ENCODE assay signal across 17 cellular contexts in genomic region chr17:39082482-39082881, GRCh38.
DNase-seq lines count a peak whose midpoint lies in the region; ATAC-seq, FAIRE-seq and TF ChIP-seq lines count a peak whose summit lies in the region.
"Had no signal": no experiment of that assay in that cellular context is flagged by ENCODE, and none has a peak within 500 bp of the region (broad histone marks: within the 10 kb centered on the region; RNA-seq: fewer than 3 reads in every experiment).

No MANE protein-coding gene starts in this region.

- H3K9me3 ChIP-seq in A673 (ENCODE audit: low read depth, low read length, poor library complexity, severe bottlenecking) (no peaks in the 10 kb centered on the region), endothelial cell of umbilical vein (replicated peaks; ENCODE audit: control insufficient read depth, insufficient read depth, low read length) (no peaks in the 10 kb centered on the region)

- no peaks in the 10 kb centered on the region for H3K9me1 ChIP-seq in endothelial cell of umbilical vein (replicated peaks; ENCODE audit: control insufficient read depth, extremely low read depth, insufficient read depth, low read length)

- no peak for ATAC-seq in GM21390 (IDR thresholded peaks at IDR 0.05; ENCODE audit: unreplicated experiment)
- no peak for ATAC-seq in left colon
- ATAC-seq in T-cell (replicated peaks in 1 of 4), result no peak

- POLR2A ChIA-PET in A673 (lab: Charles Lee; ENCODE audit: low non-redundant PET) (interaction anchor here (0.5 kb wide), 2 partner anchors 115 to 413 kb away, joined by 3 to 5 read pairs; partner anchors contain the start of gene CACNB1), endothelial cell of umbilical vein (lab: Charles Lee) (no interaction called here), T-cell (lab: Charles Lee) (no interaction called here)

- H3K27me3 ChIP-seq in A673 (replicated peaks; ENCODE audit: insufficient read depth, low read depth, low read length, poor library complexity), result no peaks in the 10 kb centered on the region
- peaks cover 2 to 20% of the 10 kb centered on the region in 2 experiments for H3K27me3 ChIP-seq in endothelial cell of umbilical vein (ENCODE audit: control insufficient read depth in 2 of 2, insufficient read depth in 2 of 2, low read length in 2 of 2)

- H3K4me3 ChIP-seq in A673 (ENCODE audit: low read depth, low read length, poor library complexity, severe bottlenecking) (no peak overlapping the region), endothelial cell of umbilical vein (replicated peaks in 1 of 3; ENCODE audit: insufficient read depth in 1 of 3, low read depth in 1 of 3, low read length in 3 of 3) (no peak overlapping the region)
- H3K4me3 ChIP-seq: SK-N-MC had no signal

- no peak overlapping the region for H2AFZ ChIP-seq in endothelial cell of umbilical vein (ENCODE audit: low read depth, low read length)

- peak; percentile 26 for DNase-seq in A673 (ENCODE audit: low spot score)
- DNase-seq in NCI-H2171 treated with DMSO at 0.1 percent for 48 hours (lab: John Stamatoyannopoulos, UW), result peak; percentile 84
- peak; percentile 46 for DNase-seq in endothelial cell of umbilical vein (ENCODE audit: low read depth, low spot score)
- DNase-seq in mesothelial cell of epicardium (ENCODE audit: low spot score in 2 of 2, unreplicated experiment in 2 of 2), result no peak
- no peak for DNase-seq in central memory CD4-positive, alpha-beta T cell
- no peak for DNase-seq in left colon
- no peak for DNase-seq in T-cell
- DNase-seq: activated CD8-positive, alpha-beta memory T cell treated with anti-CD3 and anti-CD28 coated beads, Interleukin-2, amount 50 U/mL, for 4 hours; DMS153; KBM-7; NCI-H187 treated with DMSO at 0.1 percent for 48 hours had no signal

- TF ChIP-seq CTCF in A673 (conservative IDR thresholded peaks at IDR 0.05; ENCODE audit: low read depth, low read length), result no peak
- TF ChIP-seq CTCF in endothelial cell of umbilical vein (IDR thresholded peaks at IDR 0.05; ENCODE audit: extremely low read depth in 1 of 2, insufficient read depth in 1 of 2, low read depth in 1 of 2, low read length in 2 of 2), result no peak
- no peak for TF ChIP-seq CTCF in mesothelial cell of epicardium (IDR thresholded peaks at IDR 0.05; ENCODE audit: unreplicated experiment)

- H3K27ac Mint-ChIP-seq in mesothelial cell of epicardium (peak overlapping the region; percentile 69), T-cell (no peak overlapping the region)
- H3K27ac Mint-ChIP-seq: activated naive CD4-positive, alpha-beta T cell treated with anti-CD3 and anti-CD28 coated beads, Interleukin-2, amount 50 U/mL, for 24 hours; dendritic cell treated with granulocyte-macrophage colony-stimulating factor and Interleukin-4, amounts not matched to agents 40 ng/mL and 50 ng/mL, for 4 days had no signal

- H3K4me3 Mint-ChIP-seq in mesothelial cell of epicardium, result no peak overlapping the region
- H3K4me3 Mint-ChIP-seq in T-cell, result no peak overlapping the region
- H3K4me3 Mint-ChIP-seq: activated naive CD4-positive, alpha-beta T cell treated with anti-CD3 and anti-CD28 coated beads, Interleukin-2, amount 50 U/mL, for 24 hours; dendritic cell treated with granulocyte-macrophage colony-stimulating factor and Interleukin-4, amounts not matched to agents 40 ng/mL and 50 ng/mL, for 4 days had no signal

- H3K4me1 Mint-ChIP-seq in mesothelial cell of epicardium (peaks cover 17% of the 10 kb centered on the region), T-cell (peaks cover 0 to 4% (median 0%) of the 10 kb centered on the region in 3 donors)
- H3K4me1 Mint-ChIP-seq: activated naive CD4-positive, alpha-beta T cell treated with anti-CD3 and anti-CD28 coated beads, Interleukin-2, amount 50 U/mL, for 24 hours had no signal

- no peaks in the 10 kb centered on the region for H3K9me3 Mint-ChIP-seq in mesothelial cell of epicardium
- H3K9me3 Mint-ChIP-seq in T-cell, result no peaks in the 10 kb centered on the region
- H3K9me3 Mint-ChIP-seq: activated naive CD4-positive, alpha-beta T cell treated with anti-CD3 and anti-CD28 coated beads, Interleukin-2, amount 50 U/mL, for 24 hours; dendritic cell treated with granulocyte-macrophage colony-stimulating factor and Interleukin-4, amounts not matched to agents 40 ng/mL and 50 ng/mL, for 4 days had no signal

- no peak for FAIRE-seq in endothelial cell of umbilical vein (lab: Jason Lieb, UNC)
- FAIRE-seq: frontal cortex had no signal

- no peak overlapping the region for H3K9ac ChIP-seq in endothelial cell of umbilical vein (replicated peaks; ENCODE audit: extremely low read depth, insufficient read depth, low read length)

- H3K27ac ChIP-seq in A673 (ENCODE audit: low read depth, low read length, poor library complexity, severe bottlenecking) (no peak overlapping the region), endothelial cell of umbilical vein (ENCODE audit: insufficient read depth, low read depth, low read length) (no peak overlapping the region)
- H3K27ac ChIP-seq: SK-N-MC, VCaP had no signal

- CTCF ChIA-PET in A673 (lab: Charles Lee), result interaction anchor here (0.6 kb wide), 1 partner anchor 260 kb away, joined by 4 read pairs; no protein-coding TSS in a partner anchor
- CTCF ChIA-PET in endothelial cell of umbilical vein (lab: Charles Lee), result interaction anchor here (1.0 to 1.9 kb wide), 5 partner anchors 9 to 162 kb away, joined by 3 to 9 read pairs (median 4); no protein-coding TSS in a partner anchor
- CTCF ChIA-PET in T-cell (lab: Charles Lee), result interaction anchor here in 1 of 2 donors (0.6 kb wide), 1 partner anchor 100 kb away, joined by 5 read pairs; no protein-coding TSS in a partner anchor

- H3K4me2 ChIP-seq in endothelial cell of umbilical vein (ENCODE audit: insufficient read depth, low read length), result no peak overlapping the region

- H3K27me3 Mint-ChIP-seq in mesothelial cell of epicardium (ENCODE audit: low read depth), result no peaks in the 10 kb centered on the region
- no peaks in the 10 kb centered on the region for H3K27me3 Mint-ChIP-seq in T-cell
- H3K27me3 Mint-ChIP-seq: activated naive CD4-positive, alpha-beta T cell treated with anti-CD3 and anti-CD28 coated beads, Interleukin-2, amount 50 U/mL, for 24 hours had no signal

- BruUV-seq in A673 (replicated peaks; lab: Mats Ljungman, UMichigan) (no TSS peak), endothelial cell of umbilical vein (replicated peaks; lab: Mats Ljungman, UMichigan) (no TSS peak)

- H3K79me2 ChIP-seq in endothelial cell of umbilical vein (ENCODE audit: control insufficient read depth, insufficient read depth, low read length), result no peaks in the 10 kb centered on the region

- H3K4me1 ChIP-seq in A673 (ENCODE audit: insufficient read depth, low read length, poor library complexity, severe bottlenecking), result no peaks in the 10 kb centered on the region
- no peaks in the 10 kb centered on the region for H3K4me1 ChIP-seq in endothelial cell of umbilical vein (ENCODE audit: control insufficient read depth, extremely low read depth, insufficient read depth, low read length)

- TF ChIP-seq POLR2A in endothelial cell of umbilical vein (IDR thresholded peaks at IDR 0.05; ENCODE audit: low read depth, low read length), result no peak

- intact Hi-C loops in A673 (cut with micrococcal nuclease; ENCODE audit: unreplicated experiment), result no loop called here
- intact Hi-C loops in endothelial cell of umbilical vein (cut with micrococcal nuclease), result no loop called here
- intact Hi-C loops in left colon (cut with DNase I, micrococcal nuclease), result no loop called here

- H3K36me3 Mint-ChIP-seq in mesothelial cell of epicardium, result no peaks in the 10 kb centered on the region
- peaks cover 13% of the 10 kb centered on the region for H3K36me3 Mint-ChIP-seq in T-cell

- dilution Hi-C loops in endothelial cell of umbilical vein (cut with MboI; ENCODE audit: extremely low pct_ligation_motif_present, low sequenced_read_pairs), result no loop called here

- H3K36me3 ChIP-seq in A673 (ENCODE audit: insufficient read depth, low read length, poor library complexity, severe bottlenecking) (no peaks in the 10 kb centered on the region), endothelial cell of umbilical vein (ENCODE audit: control insufficient read depth in 2 of 2, extremely low read depth in 1 of 2, insufficient read depth in 2 of 2, low read length in 2 of 2) (no peaks in the 10 kb centered on the region)

- no peaks in the 10 kb centered on the region for H4K20me1 ChIP-seq in endothelial cell of umbilical vein (replicated peaks; ENCODE audit: control insufficient read depth, extremely low read depth, insufficient read depth, low read length)

TF ChIP-seq in endothelial cell of umbilical vein, 7 proteins besides CTCF, POLR2A, EP300 and RAD21:
- no peak for TF ChIP-seq POLR2AphosphoS5 (IDR thresholded peaks at IDR 0.05; ENCODE audit: insufficient read depth, low read depth, low read length)
- no peak for TF ChIP-seq FOS (IDR thresholded peaks at IDR 0.05; ENCODE audit: borderline replicate concordance, insufficient read depth, low read length)
- TF ChIP-seq JUN (IDR thresholded peaks at IDR 0.05; ENCODE audit: borderline replicate concordance, insufficient read depth, insufficient read length, low read depth), result no peak
- TF ChIP-seq GATA2 (IDR thresholded peaks at IDR 0.05; ENCODE audit: insufficient read depth, insufficient read length, low read depth, low read length), result no peak
- TF ChIP-seq MYC (IDR thresholded peaks at IDR 0.05; ENCODE audit: low read depth, low read length), result no peak
- TF ChIP-seq, protein P1, sequence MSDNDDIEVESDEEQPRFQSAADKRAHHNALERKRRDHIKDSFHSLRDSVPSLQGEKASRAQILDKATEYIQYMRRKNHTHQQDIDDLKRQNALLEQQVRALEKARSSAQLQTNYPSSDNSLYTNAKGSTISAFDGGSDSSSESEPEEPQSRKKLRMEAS (IDR thresholded peaks at IDR 0.05; ENCODE audit: insufficient read depth, insufficient read length), result no peak
- TF ChIP-seq EZH2 (IDR thresholded peaks at IDR 0.05; ENCODE audit: borderline replicate concordance, low read depth, low read length, severe bottlenecking), result no peak

Comparison
In these comparisons a context has a peak if more than half of its experiments do, and no peak if none do; other contexts are left out.
1. DNase-seq: peak in A673 (single experiment), NCI-H2171 treated with DMSO at 0.1 percent for 48 hours (single experiment) and endothelial cell of umbilical vein (single experiment); none in mesothelial cell of epicardium (0 of 2), central memory CD4-positive, alpha-beta T cell (single experiment), left colon (0 of 2) and T-cell (0 of 34).